In genomic region chr1:108200627-108201106, GRCh38 we compare ENCODE assay signal across 2 cellular contexts.
TF ChIP-seq lines count a peak whose summit lies in the region.

No MANE protein-coding gene starts in this region.

TF ChIP-seq in SK-N-SH, 30 proteins besides CTCF, POLR2A, EP300 and RAD21 (continues in another document):
- no peak for TF ChIP-seq REST (IDR thresholded peaks at IDR 0.05; ENCODE audit: low read depth, low read length)
- TF ChIP-seq POLR2AphosphoS5 (IDR thresholded peaks at IDR 0.05; ENCODE audit: low read depth, low read length), result peak; percentile 40; the same call in 1 of the 2 replicates
- no peak for TF ChIP-seq PBX3 (IDR thresholded peaks at IDR 0.05)
- no peak for TF ChIP-seq RFX5 (IDR thresholded peaks at IDR 0.05; ENCODE audit: low read length)
- TF ChIP-seq NFIC (IDR thresholded peaks at IDR 0.05; ENCODE audit: borderline replicate concordance), result no peak
- TF ChIP-seq MAX (IDR thresholded peaks at IDR 0.05; ENCODE audit: low read depth), result no peak
- no peak for TF ChIP-seq RCOR1 (IDR thresholded peaks at IDR 0.05; ENCODE audit: low read length)
- no peak for TF ChIP-seq ZBTB33 (IDR thresholded peaks at IDR 0.05; ENCODE audit: borderline replicate concordance, low read depth)
- TF ChIP-seq FOXM1 (IDR thresholded peaks at IDR 0.05; ENCODE audit: low read depth), result no peak
- no peak for TF ChIP-seq TEAD4 (IDR thresholded peaks at IDR 0.05; ENCODE audit: borderline replicate concordance, insufficient read depth)
- TF ChIP-seq JUND (IDR thresholded peaks at IDR 0.05), result no peak
- no peak for TF ChIP-seq FOXJ3 (CRISPR knock-in tag; IDR thresholded peaks at IDR 0.05)
- TF ChIP-seq ELF1 (IDR thresholded peaks at IDR 0.05), result no peak
- TF ChIP-seq GABPA (IDR thresholded peaks at IDR 0.05; ENCODE audit: low read depth), result no peak
- peak; percentile 23; the same call in 1 of the 2 replicates for TF ChIP-seq SIN3A (IDR thresholded peaks at IDR 0.05; ENCODE audit: borderline replicate concordance, low read depth, low read length)
- no peak for TF ChIP-seq CHD2 (IDR thresholded peaks at IDR 0.05; ENCODE audit: low read length, partially characterized antibody)
- no peak for TF ChIP-seq NRF1 (IDR thresholded peaks at IDR 0.05; ENCODE audit: low read depth, low read length)
- TF ChIP-seq MEF2A (IDR thresholded peaks at IDR 0.05; ENCODE audit: borderline replicate concordance, low read depth), result no peak
- TF ChIP-seq MXI1 (IDR thresholded peaks at IDR 0.05; ENCODE audit: low read depth, low read length), result 0 out of 2 replicates have a peak, but pooled peaks have one; percentile 8
- TF ChIP-seq SMC3 (IDR thresholded peaks at IDR 0.05; ENCODE audit: low read depth, low read length), result no peak
- TF ChIP-seq USF1 (IDR thresholded peaks at IDR 0.05; ENCODE audit: borderline replicate concordance, low read depth), result no peak
- no peak for TF ChIP-seq GATA2 (CRISPR knock-in tag; IDR thresholded peaks at IDR 0.05)
- TF ChIP-seq YY1 (IDR thresholded peaks at IDR 0.05; ENCODE audit: low read depth), result peak; percentile 54; the same call in 1 of the 2 replicates
- no peak; the same call in 1 of the 2 replicates for TF ChIP-seq TAF1 (IDR thresholded peaks at IDR 0.05; ENCODE audit: borderline replicate concordance, low read depth, low read length)
- TF ChIP-seq EZH2phosphoT487 (IDR thresholded peaks at IDR 0.05; ENCODE audit: borderline replicate concordance, low read depth), result no peak

TF ChIP-seq in GM12878, 131 proteins besides CTCF, POLR2A, EP300 and RAD21:
- peak; percentile 13 for TF ChIP-seq SUZ12 (IDR thresholded peaks at IDR 0.05; ENCODE audit: unreplicated experiment)
- 0 out of 2 replicates have a peak, but pooled peaks have one; percentile 14 for TF ChIP-seq CHD2 (IDR thresholded peaks at IDR 0.05; ENCODE audit: borderline replicate concordance, low read depth, low read length)
- TF ChIP-seq SKIL (IDR thresholded peaks at IDR 0.05; ENCODE audit: low read depth, poor library complexity, severe bottlenecking), result no peak
- peak; percentile 28; the same call in 1 of the 2 replicates for TF ChIP-seq RUNX3 (IDR thresholded peaks at IDR 0.05; ENCODE audit: low read length)
- 0 out of 2 replicates have a peak, but pooled peaks have one; percentile 27 for TF ChIP-seq NBN (IDR thresholded peaks at IDR 0.05)
